10 cellular contexts compared by ENCODE assay signal in genomic region chr11:3834349-3835099, GRCh38. TPM values are rescaled to one million over a fixed set of nuclear protein-coding genes. Genes with fewer than 3 reads are reported as not detected.
DNase-seq lines count a peak whose midpoint lies in the region; ATAC-seq and TF ChIP-seq lines count a peak whose summit lies in the region.
"Had no signal": no experiment of that assay in that cellular context is flagged by ENCODE, and none has a peak within 500 bp of the region (broad histone marks: within the 10 kb centered on the region; RNA-seq: fewer than 3 reads in every experiment).

No MANE protein-coding gene starts in this region.

- H3K4me3 ChIP-seq in CD8-positive, alpha-beta T cell (ENCODE audit: low read depth, low read length), result peak overlapping the region; percentile 26
- peak overlapping the region; percentile 9 to 11 for H3K4me3 ChIP-seq in duodenal mucosa (ENCODE audit: low read depth in 1 of 2, low read length in 2 of 2)

- in situ Hi-C loops in GM13976 (cut with MboI; ENCODE audit: low sequenced_read_pairs, unreplicated experiment), result no loop called here

- H3K9me3 ChIP-seq in CD8-positive, alpha-beta T cell (ENCODE audit: low read length), result no peaks in the 10 kb centered on the region
- no peaks in the 10 kb centered on the region for H3K9me3 ChIP-seq in duodenal mucosa (ENCODE audit: control insufficient read depth in 1 of 2, low read length in 2 of 2)

- H3K4me3 Mint-ChIP-seq in CD8-positive, alpha-beta T cell, result peak overlapping the region; percentile 55
- H3K4me3 Mint-ChIP-seq in natural killer cell treated with Interleukin-12 subunit alpha and Interleukin-12 subunit beta and Interleukin-15 and Interleukin-18, amount 100 ng/mL, for 72 hours, result peak overlapping the region; percentile 100
- H3K4me3 Mint-ChIP-seq: nephron had no signal

- POLR2A ChIA-PET in CD8-positive, alpha-beta T cell (lab: Charles Lee), result interaction anchor here (0.5 to 11.0 kb wide), 3 partner anchors 18 to 45 kb away, joined by 3 to 252 read pairs (median 4); partner anchors contain the start of gene STIM1

- no peaks in the 10 kb centered on the region for H3K9me3 Mint-ChIP-seq in CD8-positive, alpha-beta T cell
- H3K9me3 Mint-ChIP-seq in natural killer cell treated with Interleukin-12 subunit alpha and Interleukin-12 subunit beta and Interleukin-15 and Interleukin-18, amount 100 ng/mL, for 72 hours, result no peaks in the 10 kb centered on the region
- H3K9me3 Mint-ChIP-seq: nephron had no signal

- peaks cover 13% of the 10 kb centered on the region for H3K36me3 ChIP-seq in CD8-positive, alpha-beta T cell (ENCODE audit: insufficient read depth, low read length)
- H3K36me3 ChIP-seq in duodenal mucosa (ENCODE audit: control insufficient read depth in 1 of 2, insufficient read depth in 2 of 2, low read length in 2 of 2), result peaks cover 0 to 14% of the 10 kb centered on the region in 2 donors

- H3K36me3 Mint-ChIP-seq in CD8-positive, alpha-beta T cell, result peaks cover 70% of the 10 kb centered on the region
- peaks cover 25% of the 10 kb centered on the region for H3K36me3 Mint-ChIP-seq in natural killer cell treated with Interleukin-12 subunit alpha and Interleukin-12 subunit beta and Interleukin-15 and Interleukin-18, amount 100 ng/mL, for 72 hours

- no peaks in the 10 kb centered on the region for H3K27me3 ChIP-seq in CD8-positive, alpha-beta T cell (ENCODE audit: insufficient read depth, low read length)
- H3K27me3 ChIP-seq in duodenal mucosa (ENCODE audit: control insufficient read depth in 1 of 2, insufficient read depth in 2 of 2, low read length in 2 of 2), result no peaks in the 10 kb centered on the region

- no peak overlapping the region for H3K9ac ChIP-seq in duodenal mucosa (ENCODE audit: low read depth in 1 of 2, low read length in 2 of 2)

- ATAC-seq in CD8-positive, alpha-beta T cell, result no peak
- peak; percentile 50 to 54 for ATAC-seq in natural killer cell treated with Interleukin-12 subunit alpha and Interleukin-12 subunit beta and Interleukin-15 and Interleukin-18, amount 100 ng/mL, for 72 hours
- ATAC-seq: HCT116 had no signal

- H3K4me1 Mint-ChIP-seq in CD8-positive, alpha-beta T cell (ENCODE audit: low read depth), result peaks cover 91% of the 10 kb centered on the region
- peaks cover 84% of the 10 kb centered on the region in 2 donors for H3K4me1 Mint-ChIP-seq in natural killer cell treated with Interleukin-12 subunit alpha and Interleukin-12 subunit beta and Interleukin-15 and Interleukin-18, amount 100 ng/mL, for 72 hours (ENCODE audit: low read depth in 2 of 2)

- no peaks in the 10 kb centered on the region for H3K27me3 Mint-ChIP-seq in CD8-positive, alpha-beta T cell (ENCODE audit: low read depth)
- no peaks in the 10 kb centered on the region for H3K27me3 Mint-ChIP-seq in natural killer cell treated with Interleukin-12 subunit alpha and Interleukin-12 subunit beta and Interleukin-15 and Interleukin-18, amount 100 ng/mL, for 72 hours

- H3K27ac ChIP-seq in CD8-positive, alpha-beta T cell (ENCODE audit: low read depth, low read length), result no peak overlapping the region
- no peak overlapping the region for H3K27ac ChIP-seq in duodenal mucosa (ENCODE audit: low read depth, low read length)

- intact Hi-C loops in CD8-positive, alpha-beta T cell (cut with DNase I, micrococcal nuclease), result no loop called here

- peak overlapping the region; percentile 92 for H3K27ac Mint-ChIP-seq in CD8-positive, alpha-beta T cell
- peak overlapping the region; percentile 96 to 99 for H3K27ac Mint-ChIP-seq in natural killer cell treated with Interleukin-12 subunit alpha and Interleukin-12 subunit beta and Interleukin-15 and Interleukin-18, amount 100 ng/mL, for 72 hours
- H3K27ac Mint-ChIP-seq: nephron had no signal

- H3K4me1 ChIP-seq in CD8-positive, alpha-beta T cell (ENCODE audit: insufficient read depth, low read length), result peaks cover 89% of the 10 kb centered on the region
- peaks cover 71 to 75% of the 10 kb centered on the region in 2 donors for H3K4me1 ChIP-seq in duodenal mucosa (ENCODE audit: control insufficient read depth in 1 of 2, insufficient read depth in 2 of 2, low read length in 2 of 2)

- no peak for TF ChIP-seq CTCF in CD8-positive, alpha-beta T cell (IDR thresholded peaks at IDR 0.05)
- TF ChIP-seq CTCF in GM13976 (IDR thresholded peaks at IDR 0.05; ENCODE audit: borderline replicate concordance, control extremely low read depth, extremely low read depth, insufficient read depth, missing control alignments), result no peak

- CTCF ChIA-PET in CD8-positive, alpha-beta T cell (lab: Charles Lee), result interaction anchor here (4.9 to 14.1 kb wide), 2 partner anchors 17 to 238 kb away, joined by 38 to 265 read pairs; partner anchors contain the start of gene STIM1

- no peak for DNase-seq in CD8-positive, alpha-beta T cell
- DNase-seq in NOMO-1 treated with dmso at 0.1 percent for 144 hours (lab: John Stamatoyannopoulos, UW; ENCODE audit: unreplicated experiment) (peak; percentile 89), HPDE6-E6E7 (ENCODE audit: extremely low spot score) (no peak), NCI-H1436 (lab: John Stamatoyannopoulos, UW) (no peak), GM13976 (ENCODE audit: low spot score) (no peak)
- DNase-seq in natural killer cell treated with Interleukin-12 subunit alpha and Interleukin-12 subunit beta and Interleukin-15 and Interleukin-18, amount 100 ng/mL, for 72 hours (ENCODE audit: low spot score), result peak; percentile 79
- no peak for DNase-seq in stimulated activated naive CD4-positive, alpha-beta T cell (lab: John Stamatoyannopoulos, UW)

RNA-seq across cellular contexts. Expression of gene RHOG, which starts 6.2 kb away (rescaled TPM):
- 100 to 1,000 TPM; 125 to 127 TPM for total RNA-seq in CD8-positive, alpha-beta T cell
- 100 to 1,000 TPM; 154 to 164 TPM for total RNA-seq in natural killer cell treated with Interleukin-12 subunit alpha and Interleukin-12 subunit beta and Interleukin-15 and Interleukin-18, amount 100 ng/mL, for 72 hours

RNA-seq across cellular contexts. Expression of gene STIM1, which starts 20.9 kb away (rescaled TPM):
- 10 to 100 TPM; 72.5 to 84.3 TPM for total RNA-seq in CD8-positive, alpha-beta T cell
- 10 to 100 TPM; 83.9 to 85.9 TPM for total RNA-seq in natural killer cell treated with Interleukin-12 subunit alpha and Interleukin-12 subunit beta and Interleukin-15 and Interleukin-18, amount 100 ng/mL, for 72 hours

RNA-seq across cellular contexts. Expression of gene PGAP2, which starts 26.2 kb away (rescaled TPM):
- total RNA-seq in CD8-positive, alpha-beta T cell, result 10 to 100 TPM; 16.3 to 18.5 TPM
- total RNA-seq in natural killer cell treated with Interleukin-12 subunit alpha and Interleukin-12 subunit beta and Interleukin-15 and Interleukin-18, amount 100 ng/mL, for 72 hours, result 10 to 100 TPM; 15.5 to 30.0 TPM

RNA-seq across cellular contexts. Expression of gene NUP98, which starts 37.2 kb away (rescaled TPM):
- total RNA-seq in CD8-positive, alpha-beta T cell, result 100 to 1,000 TPM; 204 to 210 TPM
- 100 to 1,000 TPM; 116 to 176 TPM for total RNA-seq in natural killer cell treated with Interleukin-12 subunit alpha and Interleukin-12 subunit beta and Interleukin-15 and Interleukin-18, amount 100 ng/mL, for 72 hours

Comparison
In these comparisons a context has a peak if more than half of its experiments do, and no peak if none do; other contexts are left out.
1. DNase-seq: peak in NOMO-1 treated with dmso at 0.1 percent for 144 hours (single experiment) and natural killer cell treated with Interleukin-12 subunit alpha and Interleukin-12 subunit beta and Interleukin-15 and Interleukin-18, amount 100 ng/mL, for 72 hours (single experiment); none in CD8-positive, alpha-beta T cell (0 of 7), stimulated activated naive CD4-positive, alpha-beta T cell (0 of 6), HPDE6-E6E7 (single experiment), NCI-H1436 (single experiment) and GM13976 (single experiment).